Comparison of ENCODE assay signal across 15 cellular contexts in the genomic region with DNA sequence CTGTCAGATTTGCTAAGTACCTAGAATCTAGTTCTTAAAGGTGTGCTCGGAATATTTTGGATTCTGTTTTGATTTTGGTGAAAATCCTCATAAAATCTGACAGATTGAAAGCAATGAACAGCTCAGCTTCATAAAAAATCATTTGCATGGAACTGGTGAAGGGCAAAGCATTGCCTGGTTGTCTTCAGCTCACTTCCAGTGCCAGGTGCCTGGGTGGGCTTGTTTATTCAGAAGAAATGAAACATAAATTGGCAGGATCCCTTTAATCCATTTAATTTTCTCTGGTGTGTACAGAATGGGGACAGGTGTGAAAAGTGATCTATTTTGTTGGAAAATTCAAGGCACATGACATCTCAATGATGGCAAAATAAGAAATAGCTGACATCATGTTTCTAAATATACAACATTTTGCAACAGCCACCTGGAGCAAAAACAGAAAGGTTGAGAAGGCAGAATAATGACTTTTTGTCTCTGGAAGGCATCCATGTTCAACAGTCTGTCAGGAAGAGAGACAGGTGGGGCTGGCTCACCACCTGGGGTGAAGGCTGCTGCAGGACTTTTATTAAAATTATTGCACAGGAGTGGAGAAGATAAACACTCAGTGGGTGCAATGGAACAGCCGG. TPM values are rescaled to one million over a fixed set of nuclear protein-coding genes. Genes with fewer than 3 reads are reported as not detected.
DNase-seq lines count a peak whose midpoint lies in the region; ATAC-seq and TF ChIP-seq lines count a peak whose summit lies in the region.
"Had no signal": no experiment of that assay in that cellular context is flagged by ENCODE, and none has a peak within 500 bp of the region (broad histone marks: within the 10 kb centered on the region; RNA-seq: fewer than 3 reads in every experiment).

No MANE protein-coding gene starts in this region.

- no peaks in the 10 kb centered on the region for H3K36me3 ChIP-seq in naive thymus-derived CD4-positive, alpha-beta T cell (ENCODE audit: control insufficient read depth in 2 of 3, insufficient read depth in 3 of 3, low read length in 3 of 3)
- H3K36me3 ChIP-seq: tibial nerve had no signal

- peak overlapping the region; percentile 18; the same call in 1 of the 2 replicates for H3K27ac ChIP-seq in VCaP
- H3K27ac ChIP-seq in naive thymus-derived CD4-positive, alpha-beta T cell (ENCODE audit: low read depth, low read length): no peak overlapping the region
- H3K27ac ChIP-seq: A549, tibial nerve had no signal

- H3K27me3 Mint-ChIP-seq in T-helper 2 cell treated with Interferon-gamma antibody and Interleukin-4, amounts not matched to agents 5 μg/mL and 100 μg/mL, for 36 hours (ENCODE audit: low read depth): no peaks in the 10 kb centered on the region
- no peaks in the 10 kb centered on the region for H3K27me3 Mint-ChIP-seq in naive thymus-derived CD4-positive, alpha-beta T cell
- no peaks in the 10 kb centered on the region for H3K27me3 Mint-ChIP-seq in CD14-positive monocyte (ENCODE audit: low read depth in 3 of 3)

- CTCF ChIA-PET in naive thymus-derived CD4-positive, alpha-beta T cell (lab: Charles Lee): no interaction called here

- TF ChIP-seq CTCF in VCaP (conservative IDR thresholded peaks at IDR 0.05) (no peak), CD14-positive monocyte (IDR thresholded peaks at IDR 0.05) (no peak)

- POLR2A ChIA-PET in naive thymus-derived CD4-positive, alpha-beta T cell (lab: Charles Lee): no interaction called here

- no peaks in the 10 kb centered on the region for H3K9me3 ChIP-seq in naive thymus-derived CD4-positive, alpha-beta T cell (ENCODE audit: control insufficient read depth in 2 of 3, low read length in 3 of 3)
- H3K9me3 ChIP-seq: A549, tibial nerve had no signal

- ATAC-seq in naive thymus-derived CD4-positive, alpha-beta T cell: no peak
- ATAC-seq: A549; activated naive CD4-positive, alpha-beta T cell treated with anti-CD3 and anti-CD28 coated beads, Interleukin-2, amount 50 U/mL, for 72 hours had no signal

- DNase-seq in T-helper 2 cell treated with Interferon-gamma antibody and Interleukin-4, amounts not matched to agents 5 μg/mL and 100 μg/mL, for 36 hours (ENCODE audit: low spot score): no peak
- DNase-seq in T-helper 2 cell: no peak
- DNase-seq in NCI-H345 (lab: John Stamatoyannopoulos, UW): peak; percentile 87
- DNase-seq in naive thymus-derived CD4-positive, alpha-beta T cell: no peak
- no peak for DNase-seq in stimulated activated CD4-positive, alpha-beta T cell treated with anti-CD3 and anti-CD28 coated beads, Interleukin-1b, Interleukin-23, amount 100 ng/mL, for 48 hours
- DNase-seq in 8988T: no peak
- DNase-seq in CD14-positive monocyte (ENCODE audit: low spot score): no peak
- DNase-seq: activated CD4-positive, alpha-beta T cell treated with anti-CD3 and anti-CD28 coated beads for 4 hours; activated T-cell treated with anti-CD3 and anti-CD28 coated beads, Interleukin-2, amount 50 U/mL, for 1 hour; NCI-H510A had no signal

- H3K27me3 ChIP-seq in naive thymus-derived CD4-positive, alpha-beta T cell (ENCODE audit: control insufficient read depth in 2 of 2, insufficient read depth in 2 of 2, low read length in 2 of 2): no peaks in the 10 kb centered on the region
- H3K27me3 ChIP-seq: tibial nerve had no signal

- H3K4me3 ChIP-seq in naive thymus-derived CD4-positive, alpha-beta T cell (ENCODE audit: low read length): no peak overlapping the region
- H3K4me3 ChIP-seq: A549, tibial nerve had no signal

- no peaks in the 10 kb centered on the region for H3K9me3 Mint-ChIP-seq in T-helper 2 cell treated with Interferon-gamma antibody and Interleukin-4, amounts not matched to agents 5 μg/mL and 100 μg/mL, for 36 hours
- peaks cover 0 to 2% (median 0%) of the 10 kb centered on the region in 11 donors for H3K9me3 Mint-ChIP-seq in naive thymus-derived CD4-positive, alpha-beta T cell
- peaks cover 0 to 4% (median 0%) of the 10 kb centered on the region in 7 donors for H3K9me3 Mint-ChIP-seq in CD14-positive monocyte
- H3K9me3 Mint-ChIP-seq: activated naive CD4-positive, alpha-beta T cell treated with anti-CD3 and anti-CD28 coated beads, Interleukin-2, amount 50 U/mL, for 72 hours; T-helper 1 cell treated with Interleukin-12 subunit alpha and Interleukin-12 subunit beta and Interleukin-4 antibody, amounts not matched to agents 30 μg/mL and 1 μg/mL, for 36 hours had no signal

- H3K4me1 ChIP-seq in naive thymus-derived CD4-positive, alpha-beta T cell (ENCODE audit: control insufficient read depth in 2 of 2, insufficient read depth in 2 of 2, low read length in 2 of 2): no peaks in the 10 kb centered on the region
- H3K4me1 ChIP-seq: tibial nerve had no signal

- H3K4me1 Mint-ChIP-seq in T-helper 2 cell treated with Interferon-gamma antibody and Interleukin-4, amounts not matched to agents 5 μg/mL and 100 μg/mL, for 36 hours (ENCODE audit: low read depth): no peaks in the 10 kb centered on the region
- peaks cover 0 to 2% (median 0%) of the 10 kb centered on the region in 7 donors for H3K4me1 Mint-ChIP-seq in naive thymus-derived CD4-positive, alpha-beta T cell
- no peaks in the 10 kb centered on the region for H3K4me1 Mint-ChIP-seq in CD14-positive monocyte

- H3K27ac Mint-ChIP-seq in T-helper 2 cell treated with Interferon-gamma antibody and Interleukin-4, amounts not matched to agents 5 μg/mL and 100 μg/mL, for 36 hours: peak overlapping the region; percentile 7
- no peak overlapping the region for H3K27ac Mint-ChIP-seq in naive thymus-derived CD4-positive, alpha-beta T cell
- no peak overlapping the region for H3K27ac Mint-ChIP-seq in CD14-positive monocyte
- H3K27ac Mint-ChIP-seq: activated naive CD4-positive, alpha-beta T cell treated with anti-CD3 and anti-CD28 coated beads, Interleukin-2, amount 50 U/mL, for 72 hours; T-helper 1 cell treated with Interleukin-12 subunit alpha and Interleukin-12 subunit beta and Interleukin-4 antibody, amounts not matched to agents 30 μg/mL and 1 μg/mL, for 36 hours had no signal

- H3K4me3 Mint-ChIP-seq in T-helper 2 cell treated with Interferon-gamma antibody and Interleukin-4, amounts not matched to agents 5 μg/mL and 100 μg/mL, for 36 hours: no peak overlapping the region
- no peak overlapping the region for H3K4me3 Mint-ChIP-seq in naive thymus-derived CD4-positive, alpha-beta T cell
- no peak overlapping the region for H3K4me3 Mint-ChIP-seq in CD14-positive monocyte
- H3K4me3 Mint-ChIP-seq: T-helper 1 cell treated with Interleukin-12 subunit alpha and Interleukin-12 subunit beta and Interleukin-4 antibody, amounts not matched to agents 30 μg/mL and 1 μg/mL, for 36 hours had no signal

- H3K36me3 Mint-ChIP-seq in T-helper 2 cell treated with Interferon-gamma antibody and Interleukin-4, amounts not matched to agents 5 μg/mL and 100 μg/mL, for 36 hours (ENCODE audit: low read depth): peaks cover 1% of the 10 kb centered on the region
- peaks cover 0 to 13% (median 6%) of the 10 kb centered on the region in 5 donors for H3K36me3 Mint-ChIP-seq in naive thymus-derived CD4-positive, alpha-beta T cell
- H3K36me3 Mint-ChIP-seq in CD14-positive monocyte: peaks cover 0 to 2% of the 10 kb centered on the region in 2 donors
- H3K36me3 Mint-ChIP-seq: activated naive CD4-positive, alpha-beta T cell treated with anti-CD3 and anti-CD28 coated beads, Interleukin-2, amount 50 U/mL, for 72 hours had no signal

- intact Hi-C loops in naive thymus-derived CD4-positive, alpha-beta T cell (cut with micrococcal nuclease): no loop called here
- intact Hi-C loops in CD14-positive monocyte (cut with micrococcal nuclease): no loop called here

RNA-seq across cellular contexts. Expression of a gene that starts 52.2 kb away (rescaled TPM):
- 10 to 100 TPM in 1 of 5 experiments, 1 to 10 TPM in 4; 4.5 to 29.9 (median 7.1) TPM for total RNA-seq in naive thymus-derived CD4-positive, alpha-beta T cell
- polyA plus RNA-seq in naive thymus-derived CD4-positive, alpha-beta T cell: 1 to 10 TPM; 5.4 to 5.6 TPM
- polyA plus RNA-seq in CD14-positive monocyte: 1 to 10 TPM; 4.1 to 5.3 TPM
